ENCODE assay signal across 1 cellular context in the genomic region with DNA sequence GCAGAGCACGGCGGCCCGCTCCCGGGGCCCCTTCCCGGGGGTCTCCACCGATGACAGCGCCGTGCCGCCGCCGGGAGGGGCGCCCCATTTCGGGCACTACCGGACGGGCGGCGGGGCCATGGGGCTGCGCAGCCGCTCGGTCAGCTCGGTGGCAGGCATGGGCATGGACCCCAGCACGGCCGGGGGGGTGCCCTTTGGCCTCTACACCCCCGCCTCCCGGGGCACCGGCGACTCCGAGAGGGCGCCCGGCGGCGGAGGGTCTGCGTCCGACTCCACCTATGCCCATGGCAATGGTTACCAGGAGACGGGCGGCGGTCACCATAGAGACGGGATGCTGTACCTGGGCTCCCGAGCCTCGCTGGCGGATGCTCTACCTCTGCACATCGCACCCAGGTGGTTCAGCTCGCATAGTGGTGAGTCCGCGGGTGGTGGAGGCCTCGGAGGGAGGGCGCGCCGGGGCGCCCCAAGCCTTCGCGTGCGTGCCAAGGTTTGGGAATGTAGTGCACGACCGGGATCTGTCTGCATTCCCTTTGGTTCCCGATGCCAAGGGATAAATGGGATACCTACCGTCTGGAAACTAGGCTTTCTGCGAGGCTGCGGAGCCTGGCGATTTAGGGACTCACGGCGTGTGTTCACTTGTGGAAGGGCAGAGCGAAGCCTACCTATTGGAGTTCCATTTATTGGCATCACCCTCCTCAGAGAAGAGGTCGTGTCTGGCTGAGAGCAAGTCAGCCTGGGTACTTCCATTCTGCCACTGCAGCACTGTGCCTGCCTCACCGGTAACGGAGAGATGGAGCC.
A peak's percentile ranks its signal among the peaks of the same experiment; 100 is the strongest.
TF ChIP-seq lines count a peak whose summit lies in the region.

No MANE protein-coding gene starts in this region.

TF ChIP-seq in HEK293, 187 proteins besides CTCF, POLR2A, EP300 and RAD21 (continued from another document):
- TF ChIP-seq, protein P1, sequence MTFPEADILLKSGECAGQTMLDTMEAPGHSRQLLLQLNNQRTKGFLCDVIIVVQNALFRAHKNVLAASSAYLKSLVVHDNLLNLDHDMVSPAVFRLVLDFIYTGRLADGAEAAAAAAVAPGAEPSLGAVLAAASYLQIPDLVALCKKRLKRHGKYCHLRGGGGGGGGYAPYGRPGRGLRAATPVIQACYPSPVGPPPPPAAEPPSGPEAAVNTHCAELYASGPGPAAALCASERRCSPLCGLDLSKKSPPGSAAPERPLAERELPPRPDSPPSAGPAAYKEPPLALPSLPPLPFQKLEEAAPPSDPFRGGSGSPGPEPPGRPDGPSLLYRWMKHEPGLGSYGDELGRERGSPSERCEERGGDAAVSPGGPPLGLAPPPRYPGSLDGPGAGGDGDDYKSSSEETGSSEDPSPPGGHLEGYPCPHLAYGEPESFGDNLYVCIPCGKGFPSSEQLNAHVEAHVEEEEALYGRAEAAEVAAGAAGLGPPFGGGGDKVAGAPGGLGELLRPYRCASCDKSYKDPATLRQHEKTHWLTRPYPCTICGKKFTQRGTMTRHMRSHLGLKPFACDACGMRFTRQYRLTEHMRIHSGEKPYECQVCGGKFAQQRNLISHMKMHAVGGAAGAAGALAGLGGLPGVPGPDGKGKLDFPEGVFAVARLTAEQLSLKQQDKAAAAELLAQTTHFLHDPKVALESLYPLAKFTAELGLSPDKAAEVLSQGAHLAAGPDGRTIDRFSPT (tag by site-specific recombination; IDR thresholded peaks at IDR 0.05): peak; percentile 49; the same call in 1 of the 2 replicates
- TF ChIP-seq GLIS2 (tag by site-specific recombination; IDR thresholded peaks at IDR 0.05): peak; percentile 39
- TF ChIP-seq ZBTB17 (tag by site-specific recombination; IDR thresholded peaks at IDR 0.05): peak; percentile 62
- no peak for TF ChIP-seq ZNF555 (tag by site-specific recombination; conservative IDR thresholded peaks at IDR 0.05)
- TF ChIP-seq YY1 (tag by site-specific recombination; IDR thresholded peaks at IDR 0.05): no peak
- no peak for TF ChIP-seq ZBTB7A (tag by site-specific recombination; IDR thresholded peaks at IDR 0.05; ENCODE audit: low read depth)
- TF ChIP-seq, protein P2, sequence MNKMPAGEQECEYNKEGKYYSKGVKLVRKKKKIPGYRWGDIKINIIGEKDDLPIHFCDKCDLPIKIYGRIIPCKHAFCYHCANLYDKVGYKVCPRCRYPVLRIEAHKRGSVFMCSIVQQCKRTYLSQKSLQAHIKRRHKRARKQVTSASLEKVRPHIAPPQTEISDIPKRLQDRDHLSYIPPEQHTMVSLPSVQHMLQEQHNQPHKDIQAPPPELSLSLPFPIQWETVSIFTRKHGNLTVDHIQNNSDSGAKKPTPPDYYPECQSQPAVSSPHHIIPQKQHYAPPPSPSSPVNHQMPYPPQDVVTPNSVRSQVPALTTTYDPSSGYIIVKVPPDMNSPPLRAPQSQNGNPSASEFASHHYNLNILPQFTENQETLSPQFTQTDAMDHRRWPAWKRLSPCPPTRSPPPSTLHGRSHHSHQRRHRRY (tag by site-specific recombination; IDR thresholded peaks at IDR 0.05): no peak
- TF ChIP-seq KLF16 (tag by site-specific recombination; IDR thresholded peaks at IDR 0.05): 0 out of 2 replicates have a peak, but pooled peaks have one; percentile 2
